ENCODE assay signal across 8 cellular contexts in the genomic region with DNA sequence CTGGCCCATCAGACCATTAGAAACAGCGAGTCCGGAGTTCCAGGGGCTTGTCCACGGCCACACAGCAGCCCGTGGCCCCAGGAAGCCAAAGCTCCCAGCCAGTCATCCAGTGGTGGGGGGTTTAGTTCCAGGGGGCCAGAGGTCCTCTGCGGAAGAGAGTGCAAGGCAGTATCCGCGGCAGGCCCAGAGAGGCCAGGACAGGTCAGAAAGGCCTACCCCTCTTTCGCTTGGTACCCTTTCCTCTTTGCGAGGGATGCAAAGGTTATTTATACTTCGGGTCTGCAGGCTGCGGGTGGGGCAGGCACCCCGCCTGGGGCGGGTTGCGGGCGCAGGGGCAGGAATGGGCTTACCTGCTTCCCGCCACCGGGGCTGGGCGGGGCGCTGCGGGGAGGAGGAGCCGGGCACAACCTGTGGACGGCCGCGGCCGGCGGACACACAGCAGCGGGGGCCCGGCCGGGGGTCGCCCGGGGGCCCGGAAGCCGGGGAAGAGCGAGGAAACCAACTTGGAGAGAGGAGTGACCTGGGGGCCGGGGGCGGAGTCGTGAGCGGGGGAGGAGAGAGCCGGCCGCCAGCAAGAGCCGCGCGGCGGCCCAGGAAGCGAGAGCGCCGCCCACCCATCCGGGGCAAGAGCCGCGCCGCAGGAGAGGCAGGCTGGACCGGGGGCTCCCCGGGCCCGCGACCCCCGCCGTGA. TPM values are rescaled to one million over a fixed set of nuclear protein-coding genes. Genes with fewer than 3 reads are reported as not detected.
DNase-seq lines count a peak whose midpoint lies in the region; ATAC-seq, FAIRE-seq and TF ChIP-seq lines count a peak whose summit lies in the region.

SH3BP1 (plus strand) TSS at position 600 of the 691 bp plus-strand sequence. CDS start 119 bp downstream, outside the sequence.

- peak within 1 kb of the TSS; percentile 87 for H3K9ac ChIP-seq in GM12878 (ENCODE audit: control insufficient read depth, insufficient read depth, low read length)

- peak within 1 kb of the TSS; percentile 91 to 98 (median 96) for H3K4me3 Mint-ChIP-seq in immature natural killer cell

- H3K27ac Mint-ChIP-seq in immature natural killer cell = peak within 1 kb of the TSS; percentile 86 to 98 (median 94)

- DNase-seq in AG08396 (ENCODE audit: low spot score) (peak; percentile 81), SW480 (ENCODE audit: low spot score) (peak; percentile 44), GM12878 (ENCODE audit: low read depth, low spot score) (no peak), immature natural killer cell (peak; percentile 62 to 65 (median 63)), NCI-H526 treated with DMSO at 0.1 percent for 48 hours (lab: John Stamatoyannopoulos, UW) (no peak), GOT3 (lab: John Stamatoyannopoulos, UW) (no peak)
- DNase-seq in stimulated activated CD4-positive, alpha-beta T cell treated with anti-CD3 and anti-CD28 coated beads, Interleukin-4, amount 100 ng/mL, for 1 hour = peak; percentile 63

- no peaks in the 10 kb centered on the region for H3K9me3 Mint-ChIP-seq in immature natural killer cell

- in situ Hi-C loops in GM12878 (cut with MboI) = no loop called here

- H3K27me3 ChIP-seq in GM12878 (replicated peaks in 1 of 2; ENCODE audit: control insufficient read depth in 2 of 2, insufficient read depth in 2 of 2, low read length in 1 of 2) = no peaks in the 10 kb centered on the region

- peaks cover 70% of the 10 kb centered on the region for H3K4me1 ChIP-seq in GM12878 (ENCODE audit: control insufficient read depth, insufficient read depth, low read length)

- CTCF ChIA-PET in GM12878 (lab: Yijun Ruan, JAX) = interaction anchor here (1.7 to 15.9 kb wide), 6 partner anchors 16 to 47 kb away, joined by 3 to 396 read pairs (median 193); partner anchors contain the start of genes GGA1, LGALS1, NOL12 and PDXP

- BruUV-seq in GM12878 (replicated peaks; lab: Mats Ljungman, UMichigan) = no TSS peak

- no peaks in the 10 kb centered on the region for H4K20me1 ChIP-seq in GM12878 (ENCODE audit: control insufficient read depth, insufficient read depth)

- peaks cover 3 to 8% (median 8%) of the 10 kb centered on the region in 3 donors for H3K36me3 Mint-ChIP-seq in immature natural killer cell

- H3K36me3 ChIP-seq in GM12878 (ENCODE audit: control insufficient read depth in 2 of 2, insufficient read depth in 2 of 2, low read length in 1 of 2) = peaks cover 4 to 6% of the 10 kb centered on the region in 2 experiments; a peak in 3 of 4 replicates

- TF ChIP-seq POLR2A in GM12878 (IDR thresholded peaks at IDR 0.05; ENCODE audit: low read depth, low read length) = peak; percentile 46; the same call in 1 of the 2 replicates

- TF ChIP-seq CTCF in GM12878 (IDR thresholded peaks at IDR 0.05 in 2 of 3, conservative IDR thresholded peaks at IDR 0.05 in 1 of 3; ENCODE audit: control insufficient read depth in 2 of 3, extremely low read depth in 1 of 3, insufficient read depth in 1 of 3, low read depth in 3 of 3, low read length in 3 of 3) = no peak

- SMC1A ChIA-PET in GM12878 (lab: Charles Lee; ENCODE audit: uncharacterized antibody, unreplicated experiment) = interaction anchor here (1.3 to 8.6 kb wide), 4 partner anchors 13 to 37 kb away, joined by 3 to 108 read pairs (median 52); partner anchors contain the start of genes GGA1 and PDXP

- POLR2A ChIA-PET in GM12878 (lab: Charles Lee) = interaction anchor here (0.6 to 6.0 kb wide), 8 partner anchors 12 to 112 kb away, joined by 3 to 96 read pairs (median 10); partner anchors contain the start of genes GGA1, LGALS1, LGALS2 and PDXP

- peaks cover 0 to 8% (median 3%) of the 10 kb centered on the region in 3 donors for H3K27me3 Mint-ChIP-seq in immature natural killer cell (ENCODE audit: low read depth in 3 of 3)

- H3K79me2 ChIP-seq in GM12878 (ENCODE audit: control insufficient read depth, insufficient read depth, low read length) = peaks cover 27% of the 10 kb centered on the region

- H3K27ac ChIP-seq in GM12878 (ENCODE audit: control insufficient read depth, insufficient read depth) = peak within 1 kb of the TSS; percentile 86

- no peak for FAIRE-seq in GM12878 (lab: Jason Lieb, UNC)

- no peaks in the 10 kb centered on the region for H3K9me3 ChIP-seq in GM12878 (replicated peaks; ENCODE audit: control insufficient read depth, insufficient read depth, low read length)

- peak within 1 kb of the TSS; percentile 96 for H3K4me3 ChIP-seq in GM12878

- H3K4me2 ChIP-seq in GM12878 (ENCODE audit: control insufficient read depth, insufficient read depth) = peak within 1 kb of the TSS; percentile 98

- TF ChIP-seq RAD21 in GM12878 (IDR thresholded peaks at IDR 0.05; ENCODE audit: insufficient read depth, low read depth, low read length) = no peak

- TF ChIP-seq EP300 in GM12878 (IDR thresholded peaks at IDR 0.05; ENCODE audit: borderline replicate concordance in 1 of 2, control insufficient read depth in 1 of 2, low read depth in 2 of 2, low read length in 2 of 2) = no peak

- H2AFZ ChIP-seq in GM12878 (ENCODE audit: control insufficient read depth, low read depth, low read length) = peak within 1 kb of the TSS; percentile 50

- H3K4me1 Mint-ChIP-seq in immature natural killer cell = peaks cover 74 to 83% of the 10 kb centered on the region in 2 donors

- intact Hi-C loops in GM12878 (cut with micrococcal nuclease; ENCODE audit: unreplicated experiment) = no loop called here

- WGBS in GM12878 (ENCODE audit: insufficient coverage, insufficient replicate concordance, low lambda C conversion rate, missing lambda C conversion rate) = 2% methylated on average over 39 of the region's 57 CpGs

- ATAC-seq in GM19463 (IDR thresholded peaks at IDR 0.05; ENCODE audit: unreplicated experiment) (peak; percentile 41), GM12878 (peak; percentile 59)

- RAD21 ChIA-PET in GM12878 (lab: Charles Lee; ENCODE audit: unreplicated experiment) = interaction anchor here (0.6 to 10.1 kb wide), 8 partner anchors 8 to 46 kb away, joined by 3 to 173 read pairs (median 36); partner anchors contain the start of genes GGA1, LGALS1, NOL12 and PDXP

TF ChIP-seq in GM12878, 131 proteins besides CTCF, POLR2A, EP300 and RAD21 (continues in another document):
- peak in 1 of 2 experiments; percentile 24; a peak in 1 of 4 replicates for TF ChIP-seq BHLHE40 (IDR thresholded peaks at IDR 0.05; ENCODE audit: borderline replicate concordance in 1 of 2, low read depth in 2 of 2, low read length in 1 of 2)
- TF ChIP-seq, protein P1, sequence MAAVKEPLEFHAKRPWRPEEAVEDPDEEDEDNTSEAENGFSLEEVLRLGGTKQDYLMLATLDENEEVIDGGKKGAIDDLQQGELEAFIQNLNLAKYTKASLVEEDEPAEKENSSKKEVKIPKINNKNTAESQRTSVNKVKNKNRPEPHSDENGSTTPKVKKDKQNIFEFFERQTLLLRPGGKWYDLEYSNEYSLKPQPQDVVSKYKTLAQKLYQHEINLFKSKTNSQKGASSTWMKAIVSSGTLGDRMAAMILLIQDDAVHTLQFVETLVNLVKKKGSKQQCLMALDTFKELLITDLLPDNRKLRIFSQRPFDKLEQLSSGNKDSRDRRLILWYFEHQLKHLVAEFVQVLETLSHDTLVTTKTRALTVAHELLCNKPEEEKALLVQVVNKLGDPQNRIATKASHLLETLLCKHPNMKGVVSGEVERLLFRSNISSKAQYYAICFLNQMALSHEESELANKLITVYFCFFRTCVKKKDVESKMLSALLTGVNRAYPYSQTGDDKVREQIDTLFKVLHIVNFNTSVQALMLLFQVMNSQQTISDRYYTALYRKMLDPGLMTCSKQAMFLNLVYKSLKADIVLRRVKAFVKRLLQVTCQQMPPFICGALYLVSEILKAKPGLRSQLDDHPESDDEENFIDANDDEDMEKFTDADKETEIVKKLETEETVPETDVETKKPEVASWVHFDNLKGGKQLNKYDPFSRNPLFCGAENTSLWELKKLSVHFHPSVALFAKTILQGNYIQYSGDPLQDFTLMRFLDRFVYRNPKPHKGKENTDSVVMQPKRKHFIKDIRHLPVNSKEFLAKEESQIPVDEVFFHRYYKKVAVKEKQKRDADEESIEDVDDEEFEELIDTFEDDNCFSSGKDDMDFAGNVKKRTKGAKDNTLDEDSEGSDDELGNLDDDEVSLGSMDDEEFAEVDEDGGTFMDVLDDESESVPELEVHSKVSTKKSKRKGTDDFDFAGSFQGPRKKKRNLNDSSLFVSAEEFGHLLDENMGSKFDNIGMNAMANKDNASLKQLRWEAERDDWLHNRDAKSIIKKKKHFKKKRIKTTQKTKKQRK (IDR thresholded peaks at IDR 0.05; ENCODE audit: low read depth, low read length) = no peak
- TF ChIP-seq ASH2L (IDR thresholded peaks at IDR 0.05; ENCODE audit: borderline replicate concordance, low read depth) = no peak
- TF ChIP-seq CBX3 (IDR thresholded peaks at IDR 0.05; ENCODE audit: borderline replicate concordance, low read depth) = no peak
- TF ChIP-seq DPF2 (IDR thresholded peaks at IDR 0.05) = peak; percentile 47
- no peak for TF ChIP-seq SRF (IDR thresholded peaks at IDR 0.05; ENCODE audit: low read depth in 2 of 2, low read length in 2 of 2)
- TF ChIP-seq ZNF384 (IDR thresholded peaks at IDR 0.05; ENCODE audit: borderline replicate concordance, low read depth, low read length) = no peak

RNA-seq across cellular contexts. Expression of gene SH3BP1, which starts in this region (rescaled TPM):
- total RNA-seq in GM12878 (2013; cell fraction: nucleolus; rRNA removed) = 73.5 and 76.3 TPM in 2 replicates
- total RNA-seq in GM12878 (2014; rRNA removed) (34.0 and 37.5 TPM in 2 replicates), GM12878 (2014; rRNA removed; fragmentation: Illumina TruSeq; extraction: Trizol) (16.8 and 17.9 TPM in 2 replicates), GM12878 (2021) (67.0 and 70.5 TPM in 2 replicates)
- 126 TPM for polyA plus RNA-seq in GM12878 (2011; ENCODE audit: low read depth)
- polyA plus RNA-seq in GM12878 (2011; rRNA removed) (14.5 and 27.0 TPM in 2 replicates), GM12878 (2014; fragmentation: Illumina TruSeq; extraction: Trizol) (22.9 and 58.6 TPM in 2 replicates), GM12878 (2014; fragmentation: Nextera tagmentation; extraction: Ambion mirVana) (1 to 10 TPM in 1 of 2 experiments, under 1 TPM in 1; 0.29 to 1.1 TPM), GM12878 (2014; rRNA removed) (31.7 and 43.3 TPM in 2 replicates), GM12878 (2016; fragmentation: Nextera tagmentation; extraction: Ambion mirVana) (1 to 10 TPM; 4.8 to 9.9 TPM), immature natural killer cell (10 to 100 TPM; 12.6 to 41.2 (median 21.2) TPM)
- polyA plus RNA-seq in GM12878 (2011; cell fraction: cytosol; rRNA removed) = 37.4 and 46.9 TPM in 2 replicates
- polyA plus RNA-seq in GM12878 (2011; cell fraction: nucleus; rRNA removed) = 135 and 140 TPM in 2 replicates
- 56.7 and 111 TPM in 2 replicates for polyA plus RNA-seq in GM12878 (2012)
- 39.4 and 47.3 TPM in 2 replicates for polyA minus RNA-seq in GM12878 (2011; rRNA and poly(A)+ RNA removed)
- 11.4 and 39.4 TPM in 2 replicates for polyA minus RNA-seq in GM12878 (2011; cell fraction: cytosol; rRNA and poly(A)+ RNA removed)
- 33.5 and 50.5 TPM in 2 replicates for polyA minus RNA-seq in GM12878 (2011; cell fraction: nucleus; rRNA and poly(A)+ RNA removed)

Comparison
In these comparisons a context has a peak if more than half of its experiments do, and no peak if none do; other contexts are left out.
1. DNase-seq: peak in AG08396 (single experiment), SW480 (single experiment), immature natural killer cell (3 of 3) and stimulated activated CD4-positive, alpha-beta T cell treated with anti-CD3 and anti-CD28 coated beads, Interleukin-4, amount 100 ng/mL, for 1 hour (single experiment); none in GM12878 (single experiment), NCI-H526 treated with DMSO at 0.1 percent for 48 hours (single experiment) and GOT3 (single experiment).